In the genomic region with DNA sequence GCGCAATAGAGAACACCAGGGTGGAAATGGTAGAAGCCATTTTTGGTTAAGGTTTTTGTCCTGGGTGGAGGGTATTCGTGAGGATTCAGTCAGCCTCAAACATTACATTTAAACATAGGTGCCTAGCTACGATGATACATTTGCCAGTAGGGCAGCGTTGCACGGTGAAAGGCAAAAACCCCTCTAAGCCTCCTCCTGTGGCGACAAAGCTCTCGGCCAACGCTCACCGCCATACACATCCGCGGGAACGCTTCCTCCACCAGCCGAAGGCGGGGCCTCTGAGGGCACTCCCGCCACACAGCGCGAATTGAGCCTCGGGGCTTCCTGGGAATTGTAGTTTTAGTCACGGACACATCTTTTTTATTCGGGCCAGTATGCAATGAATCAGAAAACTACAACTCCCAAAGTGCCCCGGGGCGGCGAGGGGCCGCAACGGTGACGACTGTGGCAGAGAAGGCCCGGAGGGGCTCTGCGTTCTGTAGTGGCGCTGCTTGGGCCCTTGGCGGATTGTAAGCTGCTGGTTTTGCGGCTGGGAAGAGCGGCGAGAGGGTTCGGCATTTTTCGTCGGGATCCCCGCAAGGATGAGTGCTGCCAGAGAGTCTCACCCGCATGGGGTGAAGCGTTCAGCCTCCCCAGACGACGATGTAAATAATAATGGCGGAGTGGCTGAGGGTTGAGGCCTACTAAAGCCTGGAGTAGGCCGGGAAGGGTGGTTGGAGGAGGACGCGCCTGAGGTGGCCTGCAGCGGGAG, we compare ENCODE assay signal across 1 cellular context.
TF ChIP-seq lines count a peak whose summit lies in the region.

C11orf58 (plus strand) TSS at position 450 of the 751 bp plus-strand sequence; CDS start at position 582, 132 bp downstream.

TF ChIP-seq in K562, 482 proteins besides CTCF, POLR2A, EP300 and RAD21 (continued from another document and continues in another):
- TF ChIP-seq, protein P1, sequence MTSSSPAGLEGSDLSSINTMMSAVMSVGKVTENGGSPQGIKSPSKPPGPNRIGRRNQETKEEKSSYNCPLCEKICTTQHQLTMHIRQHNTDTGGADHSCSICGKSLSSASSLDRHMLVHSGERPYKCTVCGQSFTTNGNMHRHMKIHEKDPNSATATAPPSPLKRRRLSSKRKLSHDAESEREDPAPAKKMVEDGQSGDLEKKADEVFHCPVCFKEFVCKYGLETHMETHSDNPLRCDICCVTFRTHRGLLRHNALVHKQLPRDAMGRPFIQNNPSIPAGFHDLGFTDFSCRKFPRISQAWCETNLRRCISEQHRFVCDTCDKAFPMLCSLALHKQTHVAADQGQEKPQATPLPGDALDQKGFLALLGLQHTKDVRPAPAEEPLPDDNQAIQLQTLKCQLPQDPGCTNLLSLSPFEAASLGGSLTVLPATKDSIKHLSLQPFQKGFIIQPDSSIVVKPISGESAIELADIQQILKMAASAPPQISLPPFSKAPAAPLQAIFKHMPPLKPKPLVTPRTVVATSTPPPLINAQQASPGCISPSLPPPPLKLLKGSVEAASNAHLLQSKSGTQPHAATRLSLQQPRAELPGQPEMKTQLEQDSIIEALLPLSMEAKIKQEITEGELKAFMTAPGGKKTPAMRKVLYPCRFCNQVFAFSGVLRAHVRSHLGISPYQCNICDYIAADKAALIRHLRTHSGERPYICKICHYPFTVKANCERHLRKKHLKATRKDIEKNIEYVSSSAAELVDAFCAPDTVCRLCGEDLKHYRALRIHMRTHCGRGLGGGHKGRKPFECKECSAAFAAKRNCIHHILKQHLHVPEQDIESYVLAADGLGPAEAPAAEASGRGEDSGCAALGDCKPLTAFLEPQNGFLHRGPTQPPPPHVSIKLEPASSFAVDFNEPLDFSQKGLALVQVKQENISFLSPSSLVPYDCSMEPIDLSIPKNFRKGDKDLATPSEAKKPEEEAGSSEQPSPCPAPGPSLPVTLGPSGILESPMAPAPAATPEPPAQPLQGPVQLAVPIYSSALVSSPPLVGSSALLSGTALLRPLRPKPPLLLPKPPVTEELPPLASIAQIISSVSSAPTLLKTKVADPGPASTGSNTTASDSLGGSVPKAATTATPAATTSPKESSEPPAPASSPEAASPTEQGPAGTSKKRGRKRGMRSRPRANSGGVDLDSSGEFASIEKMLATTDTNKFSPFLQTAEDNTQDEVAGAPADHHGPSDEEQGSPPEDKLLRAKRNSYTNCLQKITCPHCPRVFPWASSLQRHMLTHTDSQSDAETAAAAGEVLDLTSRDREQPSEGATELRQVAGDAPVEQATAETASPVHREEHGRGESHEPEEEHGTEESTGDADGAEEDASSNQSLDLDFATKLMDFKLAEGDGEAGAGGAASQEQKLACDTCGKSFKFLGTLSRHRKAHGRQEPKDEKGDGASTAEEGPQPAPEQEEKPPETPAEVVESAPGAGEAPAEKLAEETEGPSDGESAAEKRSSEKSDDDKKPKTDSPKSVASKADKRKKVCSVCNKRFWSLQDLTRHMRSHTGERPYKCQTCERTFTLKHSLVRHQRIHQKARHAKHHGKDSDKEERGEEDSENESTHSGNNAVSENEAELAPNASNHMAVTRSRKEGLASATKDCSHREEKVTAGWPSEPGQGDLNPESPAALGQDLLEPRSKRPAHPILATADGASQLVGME (CRISPR knock-in tag; IDR thresholded peaks at IDR 0.05), result no peak
- TF ChIP-seq ZNF695 (CRISPR knock-in tag; IDR thresholded peaks at IDR 0.05) (no peak), PRMT5 (CRISPR knock-in tag; IDR thresholded peaks at IDR 0.05) (peak; percentile 91; the same call in 1 of the 2 replicates), ZNF175 (CRISPR knock-in tag; IDR thresholded peaks at IDR 0.05; ENCODE audit: low read depth) (peak; percentile 81; the same call in 1 of the 2 replicates), RNF2 (IDR thresholded peaks at IDR 0.05) (peak; percentile 57; the same call in 1 of the 2 replicates), ZBTB17 (CRISPR knock-in tag; IDR thresholded peaks at IDR 0.05) (0 out of 2 replicates have a peak, but pooled peaks have one; percentile 39), RBM34 (IDR thresholded peaks at IDR 0.05; ENCODE audit: borderline replicate concordance, insufficient read depth, low read length) (no peak), NR1H2 (CRISPR knock-in tag; IDR thresholded peaks at IDR 0.05) (peak; percentile 67; the same call in 1 of the 2 replicates), ZBTB12 (CRISPR knock-in tag; IDR thresholded peaks at IDR 0.05) (peak; percentile 77), ZBTB33 (CRISPR knock-in tag; IDR thresholded peaks at IDR 0.05) (peak; percentile 55), LCOR (CRISPR knock-in tag; IDR thresholded peaks at IDR 0.05) (peak; percentile 31; the same call in 1 of the 2 replicates), GABPA (tag; conservative IDR thresholded peaks at IDR 0.05; ENCODE audit: low read depth) (peak; percentile 52; the same call in 1 of the 2 replicates), ADNP (tag; IDR thresholded peaks at IDR 0.05) (no peak), ZNF512 (tag; IDR thresholded peaks at IDR 0.05) (no peak), CREB1 (IDR thresholded peaks at IDR 0.05) (peak; percentile 82), CREB1 (CRISPR knock-in tag; IDR thresholded peaks at IDR 0.05) (peak; percentile 75), TAF9B (IDR thresholded peaks at IDR 0.05; ENCODE audit: partially characterized antibody) (peak; percentile 80), NFIC (IDR thresholded peaks at IDR 0.05) (no peak; the same call in 1 of the 2 replicates), RBFOX2 (IDR thresholded peaks at IDR 0.05; ENCODE audit: low read depth, low read length) (peak; percentile 95), DMBX1 (CRISPR knock-in tag; IDR thresholded peaks at IDR 0.05; ENCODE audit: borderline replicate concordance) (0 out of 2 replicates have a peak, but pooled peaks have one; percentile 22), ZNF561 (CRISPR knock-in tag; conservative IDR thresholded peaks at IDR 0.05) (no peak), SIN3A (IDR thresholded peaks at IDR 0.05; ENCODE audit: borderline replicate concordance in 2 of 2, control insufficient read depth in 1 of 2, low read depth in 2 of 2, low read length in 2 of 2) (peak in 1 of 2 experiments; percentile 43; a peak in 2 of 4 replicates), ZC3H4 (CRISPR knock-in tag; IDR thresholded peaks at IDR 0.05; ENCODE audit: borderline replicate concordance) (no peak), FOXK1 (CRISPR knock-in tag; IDR thresholded peaks at IDR 0.05; ENCODE audit: borderline replicate concordance) (peak; percentile 44; the same call in 1 of the 2 replicates), NCOR1 (IDR thresholded peaks at IDR 0.05) (no peak), ESRRA (IDR thresholded peaks at IDR 0.05; ENCODE audit: borderline replicate concordance, low read depth) (peak; percentile 16; the same call in 1 of the 2 replicates), ZNF143 (CRISPR knock-in tag; IDR thresholded peaks at IDR 0.05) (peak; percentile 96), CCAR2 (IDR thresholded peaks at IDR 0.05; ENCODE audit: low read depth, low read length) (no peak), ATF1 (CRISPR knock-in tag; IDR thresholded peaks at IDR 0.05) (no peak), ATF1 (tag; IDR thresholded peaks at IDR 0.05) (peak; percentile 97), ZFX (CRISPR knock-in tag; IDR thresholded peaks at IDR 0.05) (peak; percentile 100), HMGN3 (IDR thresholded peaks at IDR 0.05; ENCODE audit: borderline replicate concordance, extremely low read depth, insufficient read length, low read depth, low read length) (peak; percentile 44), ZNF197 (CRISPR knock-in tag; IDR thresholded peaks at IDR 0.05; ENCODE audit: low read depth) (peak; percentile 90), DIDO1 (tag; IDR thresholded peaks at IDR 0.05; ENCODE audit: low read depth) (peak; percentile 71; the same call in 1 of the 2 replicates), PHTF2 (CRISPR knock-in tag; IDR thresholded peaks at IDR 0.05) (no peak), RBM25 (IDR thresholded peaks at IDR 0.05; ENCODE audit: low read depth, low read length, severe bottlenecking) (no peak), CREB3 (tag; conservative IDR thresholded peaks at IDR 0.05; ENCODE audit: low read depth) (peak; percentile 72; the same call in 1 of the 2 replicates)
- TF ChIP-seq, protein P2, sequence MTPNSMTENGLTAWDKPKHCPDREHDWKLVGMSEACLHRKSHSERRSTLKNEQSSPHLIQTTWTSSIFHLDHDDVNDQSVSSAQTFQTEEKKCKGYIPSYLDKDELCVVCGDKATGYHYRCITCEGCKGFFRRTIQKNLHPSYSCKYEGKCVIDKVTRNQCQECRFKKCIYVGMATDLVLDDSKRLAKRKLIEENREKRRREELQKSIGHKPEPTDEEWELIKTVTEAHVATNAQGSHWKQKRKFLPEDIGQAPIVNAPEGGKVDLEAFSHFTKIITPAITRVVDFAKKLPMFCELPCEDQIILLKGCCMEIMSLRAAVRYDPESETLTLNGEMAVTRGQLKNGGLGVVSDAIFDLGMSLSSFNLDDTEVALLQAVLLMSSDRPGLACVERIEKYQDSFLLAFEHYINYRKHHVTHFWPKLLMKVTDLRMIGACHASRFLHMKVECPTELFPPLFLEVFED (CRISPR knock-in tag; conservative IDR thresholded peaks at IDR 0.05), result 0 out of 2 replicates have a peak, but pooled peaks have one; percentile 23
- TF ChIP-seq, protein P3, sequence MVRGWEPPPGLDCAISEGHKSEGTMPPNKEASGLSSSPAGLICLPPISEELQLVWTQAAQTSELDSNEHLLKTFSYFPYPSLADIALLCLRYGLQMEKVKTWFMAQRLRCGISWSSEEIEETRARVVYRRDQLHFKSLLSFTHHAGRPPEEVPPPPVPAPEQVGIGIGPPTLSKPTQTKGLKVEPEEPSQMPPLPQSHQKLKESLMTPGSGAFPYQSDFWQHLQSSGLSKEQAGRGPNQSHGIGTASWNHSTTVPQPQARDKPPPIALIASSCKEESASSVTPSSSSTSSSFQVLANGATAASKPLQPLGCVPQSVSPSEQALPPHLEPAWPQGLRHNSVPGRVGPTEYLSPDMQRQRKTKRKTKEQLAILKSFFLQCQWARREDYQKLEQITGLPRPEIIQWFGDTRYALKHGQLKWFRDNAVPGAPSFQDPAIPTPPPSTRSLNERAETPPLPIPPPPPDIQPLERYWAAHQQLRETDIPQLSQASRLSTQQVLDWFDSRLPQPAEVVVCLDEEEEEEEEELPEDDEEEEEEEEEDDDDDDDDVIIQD (CRISPR knock-in tag; IDR thresholded peaks at IDR 0.05), result no peak
- TF ChIP-seq, protein P4, sequence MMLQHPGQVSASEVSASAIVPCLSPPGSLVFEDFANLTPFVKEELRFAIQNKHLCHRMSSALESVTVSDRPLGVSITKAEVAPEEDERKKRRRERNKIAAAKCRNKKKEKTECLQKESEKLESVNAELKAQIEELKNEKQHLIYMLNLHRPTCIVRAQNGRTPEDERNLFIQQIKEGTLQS (IDR thresholded peaks at IDR 0.05), result peak; percentile 46; the same call in 1 of the 2 replicates
- TF ChIP-seq, protein P4 (CRISPR knock-in tag; conservative IDR thresholded peaks at IDR 0.05), result no peak
- TF ChIP-seq, protein P5, sequence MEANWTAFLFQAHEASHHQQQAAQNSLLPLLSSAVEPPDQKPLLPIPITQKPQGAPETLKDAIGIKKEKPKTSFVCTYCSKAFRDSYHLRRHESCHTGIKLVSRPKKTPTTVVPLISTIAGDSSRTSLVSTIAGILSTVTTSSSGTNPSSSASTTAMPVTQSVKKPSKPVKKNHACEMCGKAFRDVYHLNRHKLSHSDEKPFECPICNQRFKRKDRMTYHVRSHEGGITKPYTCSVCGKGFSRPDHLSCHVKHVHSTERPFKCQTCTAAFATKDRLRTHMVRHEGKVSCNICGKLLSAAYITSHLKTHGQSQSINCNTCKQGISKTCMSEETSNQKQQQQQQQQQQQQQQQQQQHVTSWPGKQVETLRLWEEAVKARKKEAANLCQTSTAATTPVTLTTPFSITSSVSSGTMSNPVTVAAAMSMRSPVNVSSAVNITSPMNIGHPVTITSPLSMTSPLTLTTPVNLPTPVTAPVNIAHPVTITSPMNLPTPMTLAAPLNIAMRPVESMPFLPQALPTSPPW (CRISPR knock-in tag; IDR thresholded peaks at IDR 0.05), result peak; percentile 89
